8 cellular contexts compared by ENCODE assay signal in the genomic region with DNA sequence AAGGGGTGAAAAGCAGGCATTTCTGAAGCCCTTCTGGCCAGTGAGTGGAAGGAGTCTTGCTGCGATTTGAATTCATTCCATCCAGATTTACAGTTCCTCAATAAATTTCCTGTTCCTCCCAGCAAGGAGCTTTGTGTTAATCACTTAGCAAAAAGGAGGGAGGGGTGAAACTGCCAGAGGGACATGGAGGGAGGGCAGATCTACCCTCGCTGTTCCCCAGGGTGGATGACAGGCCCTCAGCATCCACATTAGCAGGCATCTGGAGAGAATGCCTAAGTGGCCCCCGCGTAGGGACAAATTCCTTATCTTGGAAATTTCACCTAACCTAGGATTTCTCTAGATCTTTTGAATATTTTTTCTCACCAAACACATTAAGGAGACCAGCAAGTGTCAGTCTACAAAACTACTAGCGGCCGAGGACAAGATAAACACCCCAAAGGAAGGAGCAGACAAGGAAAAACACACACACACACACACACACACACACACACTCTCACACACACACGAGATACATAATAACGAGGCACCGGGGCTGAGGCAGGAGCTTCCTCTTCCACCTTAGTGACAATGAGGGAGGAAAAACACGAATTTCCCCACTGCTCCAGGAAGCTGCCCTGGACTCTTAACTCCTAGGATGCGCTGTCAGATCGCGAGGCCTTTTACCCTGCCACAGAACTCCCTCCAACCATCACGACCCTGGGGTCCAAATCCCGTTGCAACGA. TPM values are rescaled to one million over a fixed set of nuclear protein-coding genes. Genes with fewer than 3 reads are reported as not detected.
A peak's percentile ranks its signal among the peaks of the same experiment; 100 is the strongest.
DNase-seq lines count a peak whose midpoint lies in the region; ATAC-seq, FAIRE-seq and TF ChIP-seq lines count a peak whose summit lies in the region.

No MANE protein-coding gene starts in this region.

- peaks cover 21% of the 10 kb centered on the region for H3K79me2 ChIP-seq in HepG2 (ENCODE audit: insufficient read depth, low read length)

- H3K27ac ChIP-seq in breast epithelium (peak overlapping the region; percentile 98 to 99), HepG2 (ENCODE audit: extremely low read length, insufficient read depth, low read length) (peak overlapping the region; percentile 84), thyroid gland (peak overlapping the region in 1 of 3 donors; percentile 98)

- H3K9me3 ChIP-seq in breast epithelium (no peaks in the 10 kb centered on the region), HepG2 (ENCODE audit: low read length) (no peaks in the 10 kb centered on the region), thyroid gland (no peaks in the 10 kb centered on the region)

- in situ Hi-C loops in HepG2 (cut with HindIII; ENCODE audit: extremely low pct_ligation_motif_present, low pct_unique_long_range_greater_than_20kb): no loop called here

- TF ChIP-seq EP300 in HepG2 (IDR thresholded peaks at IDR 0.05; ENCODE audit: low read depth in 2 of 2, low read length in 2 of 2) (no peak), HepG2 (CRISPR knock-in tag; IDR thresholded peaks at IDR 0.05; ENCODE audit: borderline replicate concordance) (no peak)

- ATAC-seq in HepG2 (peak; percentile 3; the same call in 2 of the 3 replicates), GM21825 (IDR thresholded peaks at IDR 0.05; ENCODE audit: unreplicated experiment) (no peak), HG03354 (IDR thresholded peaks at IDR 0.05; ENCODE audit: poor library complexity, severe bottlenecking, unreplicated experiment) (no peak)

- CTCF ChIA-PET in HepG2 (lab: Yijun Ruan, JAX; ENCODE audit: low intra/inter-chr PET ratio, low total read pairs): no interaction called here

- H3K4me1 ChIP-seq in breast epithelium: peaks cover 0 to 21% of the 10 kb centered on the region in 2 donors
- H3K4me1 ChIP-seq in HepG2 (ENCODE audit: insufficient read depth, low read length): peaks cover 33% of the 10 kb centered on the region
- H3K4me1 ChIP-seq in thyroid gland: peaks cover 16 to 21% of the 10 kb centered on the region in 2 donors

- H3K4me2 ChIP-seq in HepG2 (ENCODE audit: low read depth, low read length): peak overlapping the region; percentile 89

- no TSS peak for BruUV-seq in HepG2 (replicated peaks; lab: Mats Ljungman, UMichigan)

- POLR2A ChIA-PET in HepG2 (lab: Yijun Ruan, JAX): interaction anchor here (1.2 kb wide), 1 partner anchor 103 kb away, joined by 4 read pairs; no protein-coding TSS in a partner anchor

- FAIRE-seq in HepG2 (lab: Jason Lieb, UNC): no peak

- intact Hi-C loops in breast epithelium (cut with DNase I; ENCODE audit: low total_unique reads) (no loop called here), HepG2 (cut with micrococcal nuclease; ENCODE audit: unreplicated experiment) (loop anchor here (5.0 kb wide), 1 partner anchor 45 kb away; no protein-coding TSS in a partner anchor), thyroid gland (cut with DNase I) (no loop called here)

- H3K4me3 ChIP-seq in breast epithelium (peak overlapping the region; percentile 88 to 97 (median 96)), HepG2 (replicated peaks in 1 of 3; ENCODE audit: insufficient read depth in 1 of 3, low read depth in 2 of 3, low read length in 3 of 3) (peak overlapping the region; percentile 91 to 99 (median 97)), thyroid gland (replicated peaks in 1 of 3) (peak overlapping the region; percentile 82 to 97 (median 89))

- no peaks in the 10 kb centered on the region for H3K36me3 ChIP-seq in breast epithelium
- peaks cover 14 to 38% of the 10 kb centered on the region in 2 experiments for H3K36me3 ChIP-seq in HepG2 (replicated peaks in 1 of 2; ENCODE audit: control insufficient read depth in 1 of 2, insufficient read depth in 2 of 2, low read length in 2 of 2)
- H3K36me3 ChIP-seq in thyroid gland: peaks cover 33 to 36% of the 10 kb centered on the region in 2 donors

- TF ChIP-seq CTCF in breast epithelium (IDR thresholded peaks at IDR 0.05) (no peak), HepG2 (CRISPR knock-in tag; IDR thresholded peaks at IDR 0.05) (no peak), thyroid gland (IDR thresholded peaks at IDR 0.05) (no peak)

- TF ChIP-seq POLR2A in breast epithelium (IDR thresholded peaks at IDR 0.05): no peak
- TF ChIP-seq POLR2A in HepG2 (IDR thresholded peaks at IDR 0.05; ENCODE audit: insufficient read depth in 1 of 2, low read depth in 2 of 2, low read length in 2 of 2): no peak
- TF ChIP-seq POLR2A in thyroid gland (IDR thresholded peaks at IDR 0.05): no peak

- no peak overlapping the region for H2AFZ ChIP-seq in HepG2 (ENCODE audit: low read length)

- 4% methylated on average over 11 of the region's 16 CpGs for WGBS in HepG2 (ENCODE audit: low lambda C conversion rate)
- 3 to 4% methylated on average over 13 to 16 of the region's 16 CpGs for WGBS in thyroid gland, 2 donors

- TF ChIP-seq RAD21 in HepG2 (CRISPR knock-in tag; IDR thresholded peaks at IDR 0.05): no peak

- peak overlapping the region; percentile 89 for H3K9ac ChIP-seq in HepG2 (ENCODE audit: insufficient read depth, low read depth, low read length)

- DNase-seq in EL: peak; percentile 42
- DNase-seq in NCI-H2081 treated with DMSO at 0.1 percent for 48 hours (lab: John Stamatoyannopoulos, UW): peak; percentile 1
- DNase-seq in breast epithelium (ENCODE audit: low spot score in 2 of 2): no peak
- DNase-seq in HepG2 (ENCODE audit: low spot score): no peak
- no peak for DNase-seq in thyroid gland
- DNase-seq in hypothalamus (lab: John Stamatoyannopoulos, UW): no peak

- peaks cover 9% of the 10 kb centered on the region; the same call in 1 of the 2 replicates for H4K20me1 ChIP-seq in HepG2 (ENCODE audit: insufficient read depth, low read length)

- no peaks in the 10 kb centered on the region for H3K27me3 ChIP-seq in breast epithelium
- H3K27me3 ChIP-seq in HepG2 (ENCODE audit: control insufficient read depth in 1 of 2, insufficient read depth in 2 of 2, low read length in 2 of 2): no peaks in the 10 kb centered on the region; a peak in 1 of 5 replicates
- no peaks in the 10 kb centered on the region for H3K27me3 ChIP-seq in thyroid gland

TF ChIP-seq in HepG2, 621 proteins besides CTCF, POLR2A, EP300 and RAD21:
- TF ChIP-seq, protein P1, sequence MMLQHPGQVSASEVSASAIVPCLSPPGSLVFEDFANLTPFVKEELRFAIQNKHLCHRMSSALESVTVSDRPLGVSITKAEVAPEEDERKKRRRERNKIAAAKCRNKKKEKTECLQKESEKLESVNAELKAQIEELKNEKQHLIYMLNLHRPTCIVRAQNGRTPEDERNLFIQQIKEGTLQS (CRISPR knock-in tag; IDR thresholded peaks at IDR 0.05): no peak
- TF ChIP-seq ZSCAN29 (CRISPR knock-in tag; conservative IDR thresholded peaks at IDR 0.05): 0 out of 2 replicates have a peak, but pooled peaks have one; percentile 31

RNA-seq across cellular contexts. Expression of a gene that starts 1.0 kb away (rescaled TPM):
- total RNA-seq in breast epithelium (10 to 100 TPM; 20.0 to 28.0 (median 22.0) TPM), HepG2 (2016; rRNA removed; fragmentation: Illumina TruSeq; extraction: Trizol) (5.8 and 8.5 TPM in 2 replicates), thyroid gland (10 to 100 TPM; 15.7 to 24.3 (median 16.0) TPM)
- 0.81 and 1.4 TPM in 2 replicates for total RNA-seq in HepG2 (2016; cell fraction: cytosol; rRNA removed; fragmentation: Illumina TruSeq; extraction: Trizol; ENCODE audit: low read depth)
- total RNA-seq in HepG2 (2016; cell fraction: insoluble cytoplasmic fraction; rRNA removed; fragmentation: Illumina TruSeq; extraction: Trizol): 5.7 and 7.6 TPM in 2 replicates
- total RNA-seq in HepG2 (2016; cell fraction: membrane; rRNA removed; fragmentation: Illumina TruSeq; extraction: Trizol): 4.0 and 4.1 TPM in 2 replicates
- total RNA-seq in HepG2 (2016; cell fraction: nucleus; rRNA removed; fragmentation: Illumina TruSeq; extraction: Trizol): 8.1 and 8.4 TPM in 2 replicates
- polyA plus RNA-seq in HepG2 (2011; rRNA removed): 4.2 and 4.6 TPM in 2 replicates
- polyA plus RNA-seq in HepG2 (2011; cell fraction: cytosol; rRNA removed): 2.6 and 3.2 TPM in 2 replicates
- polyA plus RNA-seq in HepG2 (2011; cell fraction: nucleus; rRNA removed): 4.0 and 5.1 TPM in 2 replicates
- 4.8 and 4.9 TPM in 2 replicates for polyA plus RNA-seq in HepG2 (2012)
- polyA plus RNA-seq in HepG2 (2016; cell fraction: cytosol; fragmentation: Illumina TruSeq; extraction: Trizol; ENCODE audit: low read depth): 0.11 and 0.12 TPM in 2 replicates
- polyA plus RNA-seq in HepG2 (2016; cell fraction: insoluble cytoplasmic fraction; fragmentation: Illumina TruSeq; extraction: Trizol; ENCODE audit: low read depth): 6.3 and 6.4 TPM in 2 replicates
- polyA plus RNA-seq in HepG2 (2016; cell fraction: membrane; fragmentation: Illumina TruSeq; extraction: Trizol; ENCODE audit: low read depth): 0.88 and 1.1 TPM in 2 replicates
- 7.2 and 7.6 TPM in 2 replicates for polyA plus RNA-seq in HepG2 (2016; cell fraction: nucleus; fragmentation: Illumina TruSeq; extraction: Trizol; ENCODE audit: insufficient read depth, low read depth)
- 11.8 and 25.1 TPM in 2 replicates for polyA minus RNA-seq in HepG2 (2011; rRNA and poly(A)+ RNA removed; ENCODE audit: low replicate concordance)
- polyA minus RNA-seq in HepG2 (2011; cell fraction: cytosol; rRNA and poly(A)+ RNA removed): 6.7 and 7.9 TPM in 2 replicates
- 14.3 and 14.7 TPM in 2 replicates for polyA minus RNA-seq in HepG2 (2011; cell fraction: nucleus; rRNA and poly(A)+ RNA removed)

RNA-seq across cellular contexts. Expression of a gene that starts 37.6 kb away (rescaled TPM):
- total RNA-seq in breast epithelium (not detected), HepG2 (2016; rRNA removed; fragmentation: Illumina TruSeq; extraction: Trizol) (not detected in 2 replicates), thyroid gland (not detected)
- not detected in 2 replicates for total RNA-seq in HepG2 (2016; cell fraction: cytosol; rRNA removed; fragmentation: Illumina TruSeq; extraction: Trizol; ENCODE audit: low read depth)
- total RNA-seq in HepG2 (2016; cell fraction: insoluble cytoplasmic fraction; rRNA removed; fragmentation: Illumina TruSeq; extraction: Trizol): not detected in 2 replicates
- not detected in 2 replicates for total RNA-seq in HepG2 (2016; cell fraction: membrane; rRNA removed; fragmentation: Illumina TruSeq; extraction: Trizol)
- not detected in 2 replicates for total RNA-seq in HepG2 (2016; cell fraction: nucleus; rRNA removed; fragmentation: Illumina TruSeq; extraction: Trizol)
- polyA plus RNA-seq in HepG2 (2011; rRNA removed): not detected in 2 replicates
- not detected in 2 replicates for polyA plus RNA-seq in HepG2 (2011; cell fraction: cytosol; rRNA removed)
- polyA plus RNA-seq in HepG2 (2011; cell fraction: nucleus; rRNA removed): not detected in 2 replicates
- polyA plus RNA-seq in HepG2 (2012): not detected in 2 replicates
- not detected in 2 replicates for polyA plus RNA-seq in HepG2 (2016; cell fraction: cytosol; fragmentation: Illumina TruSeq; extraction: Trizol; ENCODE audit: low read depth)
- not detected in 2 replicates for polyA plus RNA-seq in HepG2 (2016; cell fraction: insoluble cytoplasmic fraction; fragmentation: Illumina TruSeq; extraction: Trizol; ENCODE audit: low read depth)
- polyA plus RNA-seq in HepG2 (2016; cell fraction: membrane; fragmentation: Illumina TruSeq; extraction: Trizol; ENCODE audit: low read depth): not detected in 2 replicates
- polyA plus RNA-seq in HepG2 (2016; cell fraction: nucleus; fragmentation: Illumina TruSeq; extraction: Trizol; ENCODE audit: insufficient read depth, low read depth): not detected in 2 replicates
- polyA minus RNA-seq in HepG2 (2011; rRNA and poly(A)+ RNA removed; ENCODE audit: low replicate concordance): not detected in 2 replicates
- not detected in 2 replicates for polyA minus RNA-seq in HepG2 (2011; cell fraction: cytosol; rRNA and poly(A)+ RNA removed)
- polyA minus RNA-seq in HepG2 (2011; cell fraction: nucleus; rRNA and poly(A)+ RNA removed): not detected in 2 replicates

Comparison
In these comparisons a context has a peak if more than half of its experiments do, and no peak if none do; other contexts are left out.
1. DNase-seq: peak in EL (single experiment) and NCI-H2081 treated with DMSO at 0.1 percent for 48 hours (single experiment); none in breast epithelium (0 of 2), HepG2 (single experiment), thyroid gland (0 of 2) and hypothalamus (0 of 51).
2. Peak in every context shown above with its lines, with median percentiles within 50 percentile points of each other: H3K4me3 ChIP-seq.